ENCODE assay signal across 1 cellular context in genomic region chr20:62525014-62525413, GRCh38.
TF ChIP-seq lines count a peak whose summit lies in the region.

No MANE protein-coding gene starts in this region.

TF ChIP-seq in K562, 482 proteins besides CTCF, POLR2A, EP300 and RAD21 (continued from another document):
- TF ChIP-seq, protein P1, sequence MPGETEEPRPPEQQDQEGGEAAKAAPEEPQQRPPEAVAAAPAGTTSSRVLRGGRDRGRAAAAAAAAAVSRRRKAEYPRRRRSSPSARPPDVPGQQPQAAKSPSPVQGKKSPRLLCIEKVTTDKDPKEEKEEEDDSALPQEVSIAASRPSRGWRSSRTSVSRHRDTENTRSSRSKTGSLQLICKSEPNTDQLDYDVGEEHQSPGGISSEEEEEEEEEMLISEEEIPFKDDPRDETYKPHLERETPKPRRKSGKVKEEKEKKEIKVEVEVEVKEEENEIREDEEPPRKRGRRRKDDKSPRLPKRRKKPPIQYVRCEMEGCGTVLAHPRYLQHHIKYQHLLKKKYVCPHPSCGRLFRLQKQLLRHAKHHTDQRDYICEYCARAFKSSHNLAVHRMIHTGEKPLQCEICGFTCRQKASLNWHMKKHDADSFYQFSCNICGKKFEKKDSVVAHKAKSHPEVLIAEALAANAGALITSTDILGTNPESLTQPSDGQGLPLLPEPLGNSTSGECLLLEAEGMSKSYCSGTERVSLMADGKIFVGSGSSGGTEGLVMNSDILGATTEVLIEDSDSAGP (CRISPR knock-in tag; IDR thresholded peaks at IDR 0.05) = no peak
- TF ChIP-seq HMGXB4 (CRISPR knock-in tag; IDR thresholded peaks at IDR 0.05) = no peak
- no peak for TF ChIP-seq MCM7 (IDR thresholded peaks at IDR 0.05)
